In genomic region chr10:17643339-17643754, GRCh38 we compare ENCODE assay signal across 8 cellular contexts. TPM values are rescaled to one million over a fixed set of nuclear protein-coding genes. Genes with fewer than 3 reads are reported as not detected.
DNase-seq lines count a peak whose midpoint lies in the region; ATAC-seq and TF ChIP-seq lines count a peak whose summit lies in the region.

No MANE protein-coding gene starts in this region.

- H3K9me3 ChIP-seq in ascending aorta (no peaks in the 10 kb centered on the region), iPS-15b (ENCODE audit: control insufficient read depth, insufficient read depth, low read length) (no peaks in the 10 kb centered on the region), skeletal muscle satellite cell (replicated peaks; ENCODE audit: low read length) (no peaks in the 10 kb centered on the region)

- intact Hi-C loops in ascending aorta (cut with DNase I): loop anchor here (1.0 to 5.0 kb wide), 3 partner anchors 26 to 826 kb away; partner anchors contain the start of genes HACD1 and RSU1

- DNase-seq in AG08395 (ENCODE audit: low spot score) (peak; percentile 84), NCI-H226 (peak; percentile 79), ascending aorta (ENCODE audit: low spot score in 2 of 2) (peak; percentile 35 to 83), epidermal melanocyte (ENCODE audit: insufficient read length, low spot score) (no peak)

- H3K36me3 ChIP-seq in ascending aorta (no peaks in the 10 kb centered on the region), iPS-15b (ENCODE audit: control insufficient read depth, insufficient read depth, low read length) (no peaks in the 10 kb centered on the region), skeletal muscle satellite cell (ENCODE audit: insufficient read depth, low read length) (peaks cover 5% of the 10 kb centered on the region)

- peak overlapping the region; percentile 95 to 98 for H3K27ac ChIP-seq in ascending aorta

- H3K27me3 ChIP-seq in ascending aorta: no peaks in the 10 kb centered on the region
- H3K27me3 ChIP-seq in iPS-15b (ENCODE audit: control insufficient read depth, insufficient read depth, low read length): no peaks in the 10 kb centered on the region
- H3K27me3 ChIP-seq in skeletal muscle satellite cell (ENCODE audit: control insufficient read depth, insufficient read depth, low read length): no peaks in the 10 kb centered on the region

- H3K4me3 ChIP-seq in ascending aorta (peak overlapping the region; percentile 86 to 93), iPS-15b (ENCODE audit: low read depth, low read length) (peak overlapping the region; percentile 99), skeletal muscle satellite cell (ENCODE audit: low read length) (peak overlapping the region; percentile 87)

- peaks cover 3 to 29% of the 10 kb centered on the region in 2 donors for H3K4me1 ChIP-seq in ascending aorta
- H3K4me1 ChIP-seq in iPS-15b (ENCODE audit: control insufficient read depth, insufficient read depth, low read length): no peaks in the 10 kb centered on the region
- H3K4me1 ChIP-seq in skeletal muscle satellite cell (ENCODE audit: control insufficient read depth, insufficient read depth, low read length): peaks cover 23% of the 10 kb centered on the region

- H3K9ac ChIP-seq in iPS-15b (ENCODE audit: low read depth, low read length) (peak overlapping the region; percentile 97), skeletal muscle satellite cell (ENCODE audit: low read depth, low read length) (peak overlapping the region; percentile 97)

- ATAC-seq in GM18498 (IDR thresholded peaks at IDR 0.05; ENCODE audit: unreplicated experiment) (peak; percentile 27), HG02885 (IDR thresholded peaks at IDR 0.05; ENCODE audit: poor library complexity, unreplicated experiment) (peak; percentile 31)

- no peak for TF ChIP-seq CTCF in ascending aorta (IDR thresholded peaks at IDR 0.05)

- peak overlapping the region; percentile 85 for H3K4me2 ChIP-seq in skeletal muscle satellite cell (ENCODE audit: low read length)

RNA-seq across cellular contexts. Expression of gene STAM, which starts 0.6 kb away (rescaled TPM):
- total RNA-seq in ascending aorta: 1.5 TPM
- total RNA-seq in skeletal muscle satellite cell (2012; rRNA removed): 22.8 and 27.1 TPM in 2 replicates

RNA-seq across cellular contexts. Expression of gene HACD1, which starts 26.2 kb away (rescaled TPM):
- 41.6 TPM for total RNA-seq in ascending aorta
- 20.5 and 38.0 TPM in 2 replicates for total RNA-seq in skeletal muscle satellite cell (2012; rRNA removed)
